20 cellular contexts compared by ENCODE assay signal in the genomic region with DNA sequence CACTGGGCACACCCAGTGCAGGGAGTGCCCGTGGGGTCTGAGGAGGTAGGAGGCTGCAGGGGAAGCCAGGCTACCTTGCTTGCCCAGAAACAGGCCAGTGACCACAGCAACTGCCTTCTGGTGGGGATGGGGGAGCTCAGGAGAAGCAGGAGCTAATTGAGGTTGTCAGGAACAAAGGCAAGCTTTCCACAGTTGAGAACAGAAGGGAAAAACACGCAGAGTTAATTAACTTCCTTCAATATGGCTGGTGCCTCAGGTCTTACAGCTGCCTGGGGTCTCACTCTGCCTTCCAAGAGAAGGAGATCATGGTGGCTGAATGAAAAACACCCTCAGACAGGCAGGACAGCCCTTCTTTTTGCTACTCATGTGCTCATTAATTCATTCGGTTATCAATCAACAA.
DNase-seq lines count a peak whose midpoint lies in the region; ATAC-seq, FAIRE-seq and TF ChIP-seq lines count a peak whose summit lies in the region.
"Had no signal": no experiment of that assay in that cellular context is flagged by ENCODE, and none has a peak within 500 bp of the region (broad histone marks: within the 10 kb centered on the region; RNA-seq: fewer than 3 reads in every experiment).

No MANE protein-coding gene starts in this region.

- H2AFZ ChIP-seq in H1 (ENCODE audit: low read length) (no peak overlapping the region), neural progenitor cell (replicated peaks) (peak overlapping the region; percentile 5), H9 (ENCODE audit: low read length) (no peak overlapping the region)

- CTCF ChIA-PET in H1 (lab: Charles Lee; ENCODE audit: partially characterized antibody), result interaction anchor here (0.9 to 2.5 kb wide), 6 partner anchors 9 to 357 kb away, joined by 3 to 10 read pairs (median 4); no protein-coding TSS in a partner anchor

- WGBS in H1 (ENCODE audit: extremely low coverage in 1 of 2, insufficient coverage in 1 of 2, insufficient read length in 1 of 2, insufficient replicate concordance in 2 of 2, low coverage in 1 of 2, low lambda C conversion rate in 2 of 2, missing lambda C conversion rate in 1 of 2), 2 experiments, result 85% methylated on average over 3 of the region's 3 CpGs; no CpG with 5 or more reads in 1 of the 2 experiments
- no CpG with 5 or more reads among the region's 3 CpGs for WGBS in H9 (ENCODE audit: extremely low coverage, insufficient read length, low lambda C conversion rate)

- H3K4me2 ChIP-seq in H1 (ENCODE audit: insufficient read depth in 1 of 2, low read depth in 2 of 2, low read length in 2 of 2) (no peak overlapping the region), neural progenitor cell (peak overlapping the region; percentile 45), H9 (ENCODE audit: insufficient read depth, insufficient read length, low read length) (no peak overlapping the region)

- H3K4me1 Mint-ChIP-seq in neural progenitor cell, result peaks cover 47% of the 10 kb centered on the region
- no peaks in the 10 kb centered on the region for H3K4me1 Mint-ChIP-seq in stimulated activated effector memory CD8-positive, alpha-beta T cell treated with anti-CD3 and anti-CD28 coated beads, Interleukin-12 subunit alpha, Interleukin-12 subunit beta, amount 100 ng/mL, for 72 hours
- H3K4me1 Mint-ChIP-seq in stimulated activated naive CD8-positive, alpha-beta T cell treated with anti-CD3 and anti-CD28 coated beads, Interleukin-15, amount 100 ng/mL, for 72 hours, result no peaks in the 10 kb centered on the region
- peaks cover 37 to 39% of the 10 kb centered on the region in 2 experiments for H3K4me1 Mint-ChIP-seq in H9
- H3K4me1 Mint-ChIP-seq: CD14-positive monocyte; CD8-positive, alpha-beta memory T cell had no signal

- H3K9ac ChIP-seq in H1 (replicated peaks in 1 of 4; ENCODE audit: extremely low read depth in 1 of 4, low read depth in 3 of 4, low read length in 3 of 4) (no peak overlapping the region), neural progenitor cell (no peak overlapping the region), H9 (ENCODE audit: extremely low read depth, insufficient read length, low read length) (no peak overlapping the region)

- H3K79me2 ChIP-seq in H1 (ENCODE audit: control insufficient read depth in 1 of 2, insufficient read depth in 2 of 2, low read length in 2 of 2) (no peaks in the 10 kb centered on the region), neural progenitor cell (ENCODE audit: low read depth) (no peaks in the 10 kb centered on the region), H9 (ENCODE audit: insufficient read depth, low read length) (no peaks in the 10 kb centered on the region)

- H3K27me3 Mint-ChIP-seq in neural progenitor cell (ENCODE audit: insufficient read depth, low read depth), result peaks cover 11% of the 10 kb centered on the region
- peaks cover 41% of the 10 kb centered on the region for H3K27me3 Mint-ChIP-seq in stimulated activated naive CD8-positive, alpha-beta T cell treated with anti-CD3 and anti-CD28 coated beads, Interleukin-15, amount 100 ng/mL, for 72 hours
- peaks cover 6% of the 10 kb centered on the region for H3K27me3 Mint-ChIP-seq in H9 (ENCODE audit: low read depth)

- H3K36me3 ChIP-seq in H1 (ENCODE audit: control insufficient read depth in 2 of 4, insufficient read depth in 4 of 4, low read length in 3 of 4) (no peaks in the 10 kb centered on the region), neural progenitor cell (no peaks in the 10 kb centered on the region)

- no peak overlapping the region for H2BK5ac ChIP-seq in H1 (ENCODE audit: low read depth, low read length)
- no peak overlapping the region for H2BK5ac ChIP-seq in H9 (ENCODE audit: insufficient read length, low read length)

- no peak overlapping the region for H2BK120ac ChIP-seq in H1 (replicated peaks; ENCODE audit: low read depth, low read length)
- no peak overlapping the region for H2BK120ac ChIP-seq in H9 (ENCODE audit: low read depth, low read length, poor library complexity, severe bottlenecking)

- H3T11ph ChIP-seq in H9 (ENCODE audit: low read length), result no peak overlapping the region

- H2AK5ac ChIP-seq in H1 (ENCODE audit: low read depth, low read length) (peak overlapping the region; percentile 60; the same call in 1 of the 2 replicates), H9 (ENCODE audit: insufficient read length, low read length) (no peak overlapping the region)

- H3K4me3 ChIP-seq in H1 (ENCODE audit: extremely low read depth in 1 of 4, insufficient read depth in 2 of 4, low read depth in 3 of 4, low read length in 4 of 4) (no peak overlapping the region), neural progenitor cell (no peak overlapping the region)
- H3K4me3 ChIP-seq: GM12878 had no signal

- peak; percentile 15 for ATAC-seq in stimulated activated effector memory CD8-positive, alpha-beta T cell treated with anti-CD3 and anti-CD28 coated beads, Interleukin-12 subunit alpha, Interleukin-12 subunit beta, amount 100 ng/mL, for 72 hours
- no peak for ATAC-seq in GM21526 (IDR thresholded peaks at IDR 0.05; ENCODE audit: low FRiP score, unreplicated experiment)
- no peak for ATAC-seq in stimulated activated naive CD8-positive, alpha-beta T cell treated with anti-CD3 and anti-CD28 coated beads, Interleukin-15, amount 100 ng/mL, for 72 hours
- ATAC-seq: GM12878, HepG2 had no signal

- H3F3A ChIP-seq in neural progenitor cell (ENCODE audit: low read depth), result peaks cover 23% of the 10 kb centered on the region

- peaks cover 18 to 29% (median 22%) of the 10 kb centered on the region in 4 experiments for H3K4me1 ChIP-seq in H1 (replicated peaks in 1 of 4; ENCODE audit: control insufficient read depth in 3 of 4, insufficient read depth in 4 of 4, low read length in 3 of 4)
- H3K4me1 ChIP-seq in neural progenitor cell, result peaks cover 56% of the 10 kb centered on the region
- H3K4me1 ChIP-seq in H9 (ENCODE audit: insufficient read depth, low read length), result peaks cover 9% of the 10 kb centered on the region; the same call in 1 of the 2 replicates
- H3K4me1 ChIP-seq: Caco-2 had no signal

- H2BK20ac ChIP-seq in H1 (ENCODE audit: low read length), result peak overlapping the region; percentile 78; the same call in 1 of the 2 replicates
- no peak overlapping the region for H2BK20ac ChIP-seq in H9 (ENCODE audit: low read depth, low read length, poor library complexity, severe bottlenecking)

- no peak for TF ChIP-seq POLR2A in H1 (IDR thresholded peaks at IDR 0.05; ENCODE audit: control extremely low read depth in 1 of 2, low read depth in 2 of 2, low read length in 2 of 2)

- H3K4ac ChIP-seq in H1 (replicated peaks; ENCODE audit: insufficient read length, low read depth, low read length) (no peak overlapping the region), H9 (ENCODE audit: low read depth, low read length) (no peak overlapping the region)

- H4K20me1 ChIP-seq in H1 (replicated peaks in 1 of 2; ENCODE audit: control insufficient read depth in 1 of 2, insufficient read depth in 2 of 2, low read length in 2 of 2) (no peaks in the 10 kb centered on the region), neural progenitor cell (ENCODE audit: low read depth) (no peaks in the 10 kb centered on the region), H9 (ENCODE audit: control insufficient read depth, insufficient read depth, insufficient read length) (no peaks in the 10 kb centered on the region)

- no peak overlapping the region for H4K5ac ChIP-seq in H1 (ENCODE audit: insufficient read length, low read depth, low read length)
- no peak overlapping the region for H4K5ac ChIP-seq in H9 (ENCODE audit: insufficient read length, low read depth, low read length)

- no peaks in the 10 kb centered on the region for H3K79me1 ChIP-seq in H1 (ENCODE audit: low read depth, low read length)
- no peaks in the 10 kb centered on the region for H3K79me1 ChIP-seq in H9 (ENCODE audit: insufficient read depth, low read depth, low read length, poor library complexity, severe bottlenecking)

- H3K27me3 ChIP-seq in H1 (replicated peaks in 1 of 4; ENCODE audit: control insufficient read depth in 3 of 4, extremely low read depth in 1 of 4, insufficient read depth in 3 of 4, low read length in 3 of 4) (no peaks in the 10 kb centered on the region), neural progenitor cell (peaks cover 42% of the 10 kb centered on the region), H9 (ENCODE audit: insufficient read depth, low read length) (no peaks in the 10 kb centered on the region)

- H3K27ac Mint-ChIP-seq in neural progenitor cell (no peak overlapping the region), H9 (no peak overlapping the region)
- H3K27ac Mint-ChIP-seq in stimulated activated effector memory CD8-positive, alpha-beta T cell treated with anti-CD3 and anti-CD28 coated beads, Interleukin-12 subunit alpha, Interleukin-12 subunit beta, amount 100 ng/mL, for 72 hours, result no peak overlapping the region
- H3K27ac Mint-ChIP-seq in stimulated activated naive CD8-positive, alpha-beta T cell treated with anti-CD3 and anti-CD28 coated beads, Interleukin-15, amount 100 ng/mL, for 72 hours, result no peak overlapping the region
- H3K27ac Mint-ChIP-seq: CD14-positive monocyte; CD8-positive, alpha-beta memory T cell; HFFc6 had no signal

- TF ChIP-seq CTCF in H1 (IDR thresholded peaks at IDR 0.05; ENCODE audit: control extremely low read depth in 1 of 3, insufficient read depth in 1 of 3, low read depth in 1 of 3, low read length in 3 of 3), result no peak
- TF ChIP-seq CTCF in neural progenitor cell (IDR thresholded peaks at IDR 0.05), result no peak
- no peak for TF ChIP-seq CTCF in H9 (conservative IDR thresholded peaks at IDR 0.05)

- POLR2A ChIA-PET in H1 (lab: Charles Lee; ENCODE audit: partially characterized antibody), result no interaction called here

- H3K4me3 Mint-ChIP-seq in neural progenitor cell (no peak overlapping the region), H9 (no peak overlapping the region)
- no peak overlapping the region for H3K4me3 Mint-ChIP-seq in stimulated activated effector memory CD8-positive, alpha-beta T cell treated with anti-CD3 and anti-CD28 coated beads, Interleukin-12 subunit alpha, Interleukin-12 subunit beta, amount 100 ng/mL, for 72 hours
- H3K4me3 Mint-ChIP-seq in stimulated activated naive CD8-positive, alpha-beta T cell treated with anti-CD3 and anti-CD28 coated beads, Interleukin-15, amount 100 ng/mL, for 72 hours, result no peak overlapping the region
- H3K4me3 Mint-ChIP-seq: CD14-positive monocyte, HFFc6 had no signal

- H3K9me3 Mint-ChIP-seq in neural progenitor cell (peaks cover 6% of the 10 kb centered on the region), H9 (no peaks in the 10 kb centered on the region)
- H3K9me3 Mint-ChIP-seq in stimulated activated effector memory CD8-positive, alpha-beta T cell treated with anti-CD3 and anti-CD28 coated beads, Interleukin-12 subunit alpha, Interleukin-12 subunit beta, amount 100 ng/mL, for 72 hours, result no peaks in the 10 kb centered on the region
- no peaks in the 10 kb centered on the region for H3K9me3 Mint-ChIP-seq in stimulated activated naive CD8-positive, alpha-beta T cell treated with anti-CD3 and anti-CD28 coated beads, Interleukin-15, amount 100 ng/mL, for 72 hours

- H2BK12ac ChIP-seq in H1 (ENCODE audit: low read depth, low read length) (no peak overlapping the region), H9 (ENCODE audit: insufficient read length, low read depth, low read length) (no peak overlapping the region)

- H4K8ac ChIP-seq in H1 (ENCODE audit: extremely low read depth, insufficient read depth, low read length) (no peak overlapping the region), H9 (replicated peaks; ENCODE audit: insufficient read length, low read depth, low read length) (no peak overlapping the region)

- H3K18ac ChIP-seq in H1 (ENCODE audit: extremely low read depth, low read length) (peak overlapping the region; percentile 42; the same call in 1 of the 2 replicates), H9 (ENCODE audit: insufficient read length, low read depth, low read length) (no peak overlapping the region)

- H3K36me3 Mint-ChIP-seq in neural progenitor cell (peaks cover 1% of the 10 kb centered on the region), H9 (ENCODE audit: insufficient read depth in 1 of 3, low read depth in 3 of 3) (no peaks in the 10 kb centered on the region; a peak in 1 of 7 replicates)
- no peaks in the 10 kb centered on the region for H3K36me3 Mint-ChIP-seq in stimulated activated effector memory CD8-positive, alpha-beta T cell treated with anti-CD3 and anti-CD28 coated beads, Interleukin-12 subunit alpha, Interleukin-12 subunit beta, amount 100 ng/mL, for 72 hours
- H3K36me3 Mint-ChIP-seq: CD14-positive monocyte; CD8-positive, alpha-beta memory T cell had no signal

- no peak overlapping the region for H3K27ac ChIP-seq in H1 (ENCODE audit: low read depth, low read length)
- peak overlapping the region; percentile 37 for H3K27ac ChIP-seq in neural progenitor cell
- H3K27ac ChIP-seq in H9 (ENCODE audit: insufficient read length, low read depth, low read length), result no peak overlapping the region
- H3K27ac ChIP-seq: 22Rv1 had no signal

- H3K9me3 ChIP-seq in H1 (ENCODE audit: insufficient read depth in 2 of 2, low read depth in 1 of 2, low read length in 1 of 2) (no peaks in the 10 kb centered on the region), neural progenitor cell (ENCODE audit: low read depth) (no peaks in the 10 kb centered on the region), H9 (ENCODE audit: control insufficient read depth, low read depth, low read length) (no peaks in the 10 kb centered on the region)

- DNase-seq in DMS153 (lab: John Stamatoyannopoulos, UW) (peak; percentile 52), DMS153 treated with DMSO at 0.1 percent for 48 hours (lab: John Stamatoyannopoulos, UW; ENCODE audit: unreplicated experiment) (no peak), H1 (ENCODE audit: low read depth in 1 of 2, low spot score in 2 of 2) (no peak), neural progenitor cell (ENCODE audit: low spot score) (peak; percentile 41), H9 (no peak)
- no peak for DNase-seq in stimulated activated effector memory CD8-positive, alpha-beta T cell treated with anti-CD3 and anti-CD28 coated beads, Interleukin-12 subunit alpha, Interleukin-12 subunit beta, amount 100 ng/mL, for 72 hours (ENCODE audit: low spot score in 2 of 2)
- no peak for DNase-seq in stimulated activated naive CD8-positive, alpha-beta T cell treated with anti-CD3 and anti-CD28 coated beads, Interleukin-15, amount 100 ng/mL, for 72 hours
- DNase-seq: Caco-2; CD8-positive, alpha-beta memory T cell; DMS79; GOT3; HCEC 1CT; HFFc6 had no signal

- H3K23me2 ChIP-seq in H1 (ENCODE audit: low read depth, low read length) (peaks cover 6% of the 10 kb centered on the region; the same call in 1 of the 2 replicates), H9 (ENCODE audit: insufficient read length, low read depth, low read length, poor library complexity, severe bottlenecking) (no peaks in the 10 kb centered on the region)

- H3K23ac ChIP-seq in H1 (ENCODE audit: insufficient read length) (no peak overlapping the region), H9 (ENCODE audit: insufficient read length, low read depth, low read length) (no peak overlapping the region)

- FAIRE-seq in H1 (lab: Jason Lieb, UNC), result no peak
- FAIRE-seq: GM12878, GM18507, HepG2, HTR-8/SVneo had no signal

- TF ChIP-seq RAD21 in H1 (IDR thresholded peaks at IDR 0.05 in 1 of 2, conservative IDR thresholded peaks at IDR 0.05 in 1 of 2; ENCODE audit: low read depth in 2 of 2, low read length in 2 of 2), result no peak

- H3K14ac ChIP-seq in H1 (ENCODE audit: insufficient read length) (no peak overlapping the region), H9 (ENCODE audit: insufficient read depth, low read length) (no peak overlapping the region)

- no peak for TF ChIP-seq EP300 in H1 (IDR thresholded peaks at IDR 0.05; ENCODE audit: borderline replicate concordance in 1 of 2, low read depth in 2 of 2, low read length in 2 of 2)

- H2BK15ac ChIP-seq in H1 (ENCODE audit: low read length) (no peak overlapping the region), H9 (ENCODE audit: low read depth, low read length) (no peak overlapping the region)

- H4K91ac ChIP-seq in H1 (replicated peaks; ENCODE audit: insufficient read length, low read length), result no peak overlapping the region
- H4K91ac ChIP-seq in H9 (ENCODE audit: insufficient read length, low read depth, low read length), result no peak overlapping the region

- H3K56ac ChIP-seq in H1 (replicated peaks; ENCODE audit: insufficient read length, low read depth, low read length), result no peak overlapping the region
- H3K56ac ChIP-seq in H9 (ENCODE audit: insufficient read length, low read depth, low read length), result no peak overlapping the region

Comparison
In these comparisons a context has a peak if more than half of its experiments do, and no peak if none do; other contexts are left out.
1. DNase-seq: peak in DMS153 (single experiment) and neural progenitor cell (single experiment); none in DMS153 treated with DMSO at 0.1 percent for 48 hours (single experiment), H1 (0 of 2), stimulated activated effector memory CD8-positive, alpha-beta T cell treated with anti-CD3 and anti-CD28 coated beads, Interleukin-12 subunit alpha, Interleukin-12 subunit beta, amount 100 ng/mL, for 72 hours (0 of 2), stimulated activated naive CD8-positive, alpha-beta T cell treated with anti-CD3 and anti-CD28 coated beads, Interleukin-15, amount 100 ng/mL, for 72 hours (0 of 2) and H9 (single experiment).